Comparison of ENCODE assay signal across 8 cellular contexts in the genomic region with DNA sequence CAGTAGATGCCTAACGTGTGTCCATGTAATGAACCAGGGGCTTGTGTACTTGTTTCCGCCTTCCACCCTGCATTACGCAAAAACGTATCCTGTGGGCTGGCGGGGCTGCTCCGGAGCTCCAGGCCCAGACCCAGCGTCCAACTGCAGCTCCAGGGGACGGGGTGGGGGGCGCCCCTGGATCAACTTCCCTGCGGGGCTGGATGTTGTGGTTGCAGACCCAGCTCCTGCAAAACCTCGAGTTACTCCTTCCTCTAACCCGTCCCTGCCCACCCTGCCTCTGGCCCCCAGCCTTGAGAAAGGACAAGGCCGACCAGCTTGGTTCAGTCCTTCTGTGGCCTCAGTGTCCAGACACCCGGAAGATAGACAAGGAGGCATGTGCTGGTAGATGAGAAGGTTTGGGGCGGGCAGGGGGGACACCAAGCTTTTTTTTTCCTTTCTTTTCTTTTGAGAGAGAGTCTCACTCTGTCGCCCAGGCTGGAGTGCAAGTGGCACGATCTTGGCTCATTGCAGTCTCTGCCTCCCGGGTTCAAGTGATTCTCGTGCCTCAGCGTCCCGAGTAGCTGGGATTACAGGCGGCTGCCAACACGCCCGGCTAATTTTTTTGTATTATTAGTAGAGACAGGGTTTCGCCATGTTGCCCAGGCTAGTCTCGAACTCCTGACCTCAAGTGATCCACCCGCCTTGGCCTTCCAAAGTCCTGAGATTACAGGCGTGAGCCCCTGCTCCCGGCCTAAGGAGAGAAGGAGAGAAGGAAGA. TPM values are rescaled to one million over a fixed set of nuclear protein-coding genes. Genes with fewer than 3 reads are reported as not detected.
DNase-seq lines count a peak whose midpoint lies in the region; ATAC-seq and TF ChIP-seq lines count a peak whose summit lies in the region.

No MANE protein-coding gene starts in this region.

- no peaks in the 10 kb centered on the region for H3K27me3 Mint-ChIP-seq in T-helper 17 cell

- no peaks in the 10 kb centered on the region for H3K9me3 ChIP-seq in T-helper 17 cell (ENCODE audit: control insufficient read depth, low read length, poor library complexity, severe bottlenecking)

- H3K4me1 Mint-ChIP-seq in T-helper 17 cell, result peaks cover 19% of the 10 kb centered on the region

- H3K4me3 ChIP-seq in foreskin fibroblast (ENCODE audit: low read depth in 1 of 2, low read length in 2 of 2) (peak overlapping the region; percentile 68 to 96), skeletal muscle cell (ENCODE audit: low read depth, low read length) (peak overlapping the region; percentile 86)

- TF ChIP-seq CTCF in foreskin fibroblast (IDR thresholded peaks at IDR 0.05; ENCODE audit: low read depth, low read length), result no peak

- peak overlapping the region; percentile 92 for H3K27ac Mint-ChIP-seq in T-helper 17 cell

- DNase-seq in T-helper 17 cell (no peak), foreskin fibroblast (no peak), skeletal muscle cell (ENCODE audit: low read depth) (no peak), EL (no peak), NCI-H524 treated with DMSO at 0.1 percent for 48 hours (lab: John Stamatoyannopoulos, UW) (no peak)

- H3K36me3 Mint-ChIP-seq in T-helper 17 cell (ENCODE audit: low read depth), result peaks cover 5% of the 10 kb centered on the region

- peak; percentile 8 for ATAC-seq in GM21390 (IDR thresholded peaks at IDR 0.05; ENCODE audit: unreplicated experiment)
- ATAC-seq in T-helper 17 cell, result no peak
- no peak for ATAC-seq in GM21423 (IDR thresholded peaks at IDR 0.05; ENCODE audit: unreplicated experiment)
- ATAC-seq in HG02642 (IDR thresholded peaks at IDR 0.05; ENCODE audit: poor library complexity, unreplicated experiment), result no peak

- H3K4me3 Mint-ChIP-seq in T-helper 17 cell, result peak overlapping the region; percentile 97

RNA-seq across cellular contexts. Expression of gene EXOC7, which starts 0.7 kb away (rescaled TPM):
- total RNA-seq in T-helper 17 cell, result 10 to 100 TPM; 80.7 to 85.3 TPM

RNA-seq across cellular contexts. Expression of gene ZACN, which starts 25.3 kb away (rescaled TPM):
- under 1 TPM in 1 of 2 donors, not detected in 1; 0.68 TPM for total RNA-seq in T-helper 17 cell

RNA-seq across cellular contexts. Expression of gene GALR2, which starts 29.7 kb away (rescaled TPM):
- total RNA-seq in T-helper 17 cell, result under 1 TPM; 0.55 to 0.96 TPM

RNA-seq across cellular contexts. Expression of gene SRP68, which starts 32.0 kb away (rescaled TPM):
- 10 to 100 TPM; 80.4 to 89.2 TPM for total RNA-seq in T-helper 17 cell

RNA-seq across cellular contexts. Expression of gene FOXJ1, which starts 36.7 kb away (rescaled TPM):
- total RNA-seq in T-helper 17 cell, result 1 to 10 TPM; 1.3 to 2.1 TPM
